Comparison of ENCODE assay signal across 23 cellular contexts in genomic region chr4:22824091-22824490, GRCh38.
DNase-seq lines count a peak whose midpoint lies in the region; ATAC-seq and TF ChIP-seq lines count a peak whose summit lies in the region.
"Had no signal": no experiment of that assay in that cellular context is flagged by ENCODE, and none has a peak within 500 bp of the region (broad histone marks: within the 10 kb centered on the region; RNA-seq: fewer than 3 reads in every experiment).

No MANE protein-coding gene starts in this region.

- DNase-seq in NCI-H1417 (lab: John Stamatoyannopoulos, UW) (peak; percentile 37 to 68 (median 64)), NCI-H1417 treated with DMSO at 0.1 percent for 48 hours (lab: John Stamatoyannopoulos, UW) (no peak), DMS53 treated with DMSO at 0.1 percent for 48 hours (lab: John Stamatoyannopoulos, UW; ENCODE audit: unreplicated experiment) (peak; percentile 50), NCI-H69 (lab: John Stamatoyannopoulos, UW) (peak; percentile 70), lower lobe of right lung (no peak), right lobe of liver (no peak), endothelial cell (ENCODE audit: low spot score) (no peak)
- no peak for DNase-seq in activated naive CD4-positive, alpha-beta T cell treated with Interleukin-2 at 50 U/mL for 16 hours
- DNase-seq: 8988T, ACHN, BE2C, DMS79 treated with DMSO at 0.1 percent for 48 hours, GF-D8, IMR-90, KG1, MG63, NCI-H2029, NCI-H2227 treated with DMSO at 0.1 percent for 48 hours, NCI-H524, SK-N-SH, SW 1271 had no signal

- TF ChIP-seq CTCF in lower lobe of right lung (IDR thresholded peaks at IDR 0.05) (no peak), right lobe of liver (IDR thresholded peaks at IDR 0.05) (no peak), endothelial cell (IDR thresholded peaks at IDR 0.05; ENCODE audit: unreplicated experiment) (no peak)

- no peaks in the 10 kb centered on the region for H3K36me3 ChIP-seq in lower lobe of right lung
- peaks cover 0 to 3% (median 0%) of the 10 kb centered on the region in 4 donors for H3K36me3 ChIP-seq in right lobe of liver
- H3K36me3 ChIP-seq: BE2C, MG63 had no signal

- H3K36me3 Mint-ChIP-seq in endothelial cell (ENCODE audit: low read depth, unreplicated experiment) = no peaks in the 10 kb centered on the region

- H3K9me3 Mint-ChIP-seq in endothelial cell (ENCODE audit: unreplicated experiment) = no peaks in the 10 kb centered on the region
- H3K9me3 Mint-ChIP-seq: T-helper 1 cell treated with Interleukin-12 subunit alpha and Interleukin-12 subunit beta and Interleukin-4 antibody, amounts not matched to agents 30 μg/mL and 1 μg/mL, for 36 hours had no signal

- TF ChIP-seq POLR2A in right lobe of liver (IDR thresholded peaks at IDR 0.05) = no peak

- 95% methylated on average over 6 of the region's 6 CpGs for WGBS in right lobe of liver (ENCODE audit: insufficient coverage, low coverage, low lambda C conversion rate, missing lambda C conversion rate)

- no peaks in the 10 kb centered on the region for H3K27me3 ChIP-seq in lower lobe of right lung (ENCODE audit: low read depth)
- H3K27me3 ChIP-seq in right lobe of liver = no peaks in the 10 kb centered on the region
- H3K27me3 ChIP-seq: BE2C, MG63 had no signal

- peak; percentile 60 to 85 for ATAC-seq in lower lobe of right lung
- no peak for ATAC-seq in right lobe of liver
- ATAC-seq: HCT116 had no signal

- no peaks in the 10 kb centered on the region for H3K4me1 Mint-ChIP-seq in endothelial cell (ENCODE audit: unreplicated experiment)

- H3K4me3 ChIP-seq in lower lobe of right lung = no peak overlapping the region
- H3K4me3 ChIP-seq in right lobe of liver = no peak overlapping the region
- H3K4me3 ChIP-seq: MG63 had no signal

- intact Hi-C loops in lower lobe of right lung (cut with DNase I) (no loop called here), right lobe of liver (cut with DNase I) (no loop called here)

- no peaks in the 10 kb centered on the region for H3K27me3 Mint-ChIP-seq in endothelial cell (ENCODE audit: unreplicated experiment)

- H3K9me3 ChIP-seq in lower lobe of right lung (no peaks in the 10 kb centered on the region), right lobe of liver (no peaks in the 10 kb centered on the region)
- H3K9me3 ChIP-seq: BE2C, MG63, SK-N-SH had no signal

- H3K4me3 Mint-ChIP-seq in endothelial cell (ENCODE audit: unreplicated experiment) = no peak overlapping the region
- H3K4me3 Mint-ChIP-seq: T-helper 1 cell treated with Interleukin-12 subunit alpha and Interleukin-12 subunit beta and Interleukin-4 antibody, amounts not matched to agents 30 μg/mL and 1 μg/mL, for 36 hours had no signal

- H3K27ac ChIP-seq in lower lobe of right lung (no peak overlapping the region), right lobe of liver (no peak overlapping the region)

- no peak overlapping the region for H3K27ac Mint-ChIP-seq in endothelial cell (ENCODE audit: unreplicated experiment)
- H3K27ac Mint-ChIP-seq: T-helper 1 cell treated with Interleukin-12 subunit alpha and Interleukin-12 subunit beta and Interleukin-4 antibody, amounts not matched to agents 30 μg/mL and 1 μg/mL, for 36 hours had no signal

- H3K4me1 ChIP-seq in lower lobe of right lung (no peaks in the 10 kb centered on the region), right lobe of liver (no peaks in the 10 kb centered on the region)
- H3K4me1 ChIP-seq: BE2C had no signal

Comparison
In these comparisons a context has a peak if more than half of its experiments do, and no peak if none do; other contexts are left out.
1. DNase-seq: peak in NCI-H1417 (3 of 3), DMS53 treated with DMSO at 0.1 percent for 48 hours (single experiment) and NCI-H69 (single experiment); none in NCI-H1417 treated with DMSO at 0.1 percent for 48 hours (single experiment), lower lobe of right lung (single experiment), right lobe of liver (0 of 3), activated naive CD4-positive, alpha-beta T cell treated with Interleukin-2 at 50 U/mL for 16 hours (single experiment) and endothelial cell (single experiment).
2. ATAC-seq: peak in lower lobe of right lung (2 of 2); none in right lobe of liver (0 of 4).